14 cellular contexts compared by ENCODE assay signal in genomic region chr10:119761106-119761505, GRCh38. TPM values are rescaled to one million over a fixed set of nuclear protein-coding genes. Genes with fewer than 3 reads are reported as not detected.
DNase-seq lines count a peak whose midpoint lies in the region; TF ChIP-seq lines count a peak whose summit lies in the region.
"Had no signal": no experiment of that assay in that cellular context is flagged by ENCODE, and none has a peak within 500 bp of the region (broad histone marks: within the 10 kb centered on the region; RNA-seq: fewer than 3 reads in every experiment).

No MANE protein-coding gene starts in this region.

- POLR2A ChIA-PET in RWPE1 (lab: Yijun Ruan, JAX; ENCODE audit: low non-redundant PET): no interaction called here

- H3K36me3 ChIP-seq in sigmoid colon: no peaks in the 10 kb centered on the region

- TF ChIP-seq EP300 in sigmoid colon (IDR thresholded peaks at IDR 0.05): peak in 1 of 4 donors; percentile 24

- DNase-seq in AG20443 (ENCODE audit: low spot score) (peak; percentile 65), RWPE1 (ENCODE audit: low spot score) (peak; percentile 55), fibroblast of pulmonary artery (ENCODE audit: low read depth) (peak; percentile 84), sigmoid colon (no peak), cerebellum (ENCODE audit: low spot score) (no peak), posterior vena cava (ENCODE audit: low spot score) (no peak)
- no peak for DNase-seq in NK-92 treated with Interleukin-12 subunit alpha and Interleukin-12 subunit beta, amount 100 ng/mL, for 24 hours (lab: John Stamatoyannopoulos, UW)
- no peak for DNase-seq in activated CD4-positive, alpha-beta T cell treated with anti-CD3 and anti-CD28 coated beads for 1 hour
- DNase-seq: CD8-positive, alpha-beta memory T cell; glutamatergic neuron; NCI-H1436 treated with DMSO at 0.1 percent for 48 hours; stimulated activated CD4-positive, alpha-beta T cell treated with anti-CD3 and anti-CD28 coated beads, Interleukin-12 subunit alpha, Interleukin-12 subunit beta, amount 100 ng/mL, for 4 hours; stimulated activated CD8-positive, alpha-beta memory T cell treated with anti-CD3 and anti-CD28 coated beads, Interleukin-4, amount 100 ng/mL, for 48 hours; T-helper 9 cell had no signal

- CTCF ChIA-PET in RWPE1 (lab: Yijun Ruan, JAX): interaction anchor here (0.7 to 3.2 kb wide), 2 partner anchors 10 to 66 kb away, joined by 3 to 20 read pairs; no protein-coding TSS in a partner anchor

- intact Hi-C loops in sigmoid colon (cut with DNase I) (loop anchor here (5.0 kb wide), 1 partner anchor 56 kb away; no protein-coding TSS in a partner anchor), posterior vena cava (cut with DNase I) (no loop called here)

- no peak for TF ChIP-seq POLR2A in sigmoid colon (IDR thresholded peaks at IDR 0.05)

- H3K27ac ChIP-seq in RWPE1 (no peak overlapping the region), sigmoid colon (peak overlapping the region; percentile 64 to 81 (median 77))

- 79 to 83% methylated on average over 3 of the region's 3 CpGs for WGBS in sigmoid colon, 2 donors

- H3K27me3 ChIP-seq in sigmoid colon: no peaks in the 10 kb centered on the region

- H3K4me1 ChIP-seq in sigmoid colon: peaks cover 0 to 50% (median 45%) of the 10 kb centered on the region in 4 donors

- H3K4me3 ChIP-seq in fibroblast of pulmonary artery (replicated peaks; ENCODE audit: low read depth, low read length) (no peak overlapping the region), sigmoid colon (no peak overlapping the region)

- TF ChIP-seq CTCF in RWPE1 (conservative IDR thresholded peaks at IDR 0.05; ENCODE audit: low read depth) (no peak), fibroblast of pulmonary artery (IDR thresholded peaks at IDR 0.05; ENCODE audit: low read length, missing control alignments) (no peak), sigmoid colon (IDR thresholded peaks at IDR 0.05) (no peak)

- no peaks in the 10 kb centered on the region for H3K9me3 ChIP-seq in sigmoid colon

RNA-seq across cellular contexts. Expression of gene INPP5F, which starts 35.3 kb away (rescaled TPM):
- 10 to 100 TPM; 16.0 to 22.2 (median 19.2) TPM for total RNA-seq in sigmoid colon
- 1 to 10 TPM; 4.4 to 7.7 (median 6.6) TPM for polyA plus RNA-seq in sigmoid colon
- total RNA-seq in cerebellum: 112 TPM
- total RNA-seq in posterior vena cava: 10 to 100 TPM; 10.5 to 21.9 TPM

Comparison
In these comparisons a context has a peak if more than half of its experiments do, and no peak if none do; other contexts are left out.
1. DNase-seq: peak in AG20443 (single experiment), RWPE1 (single experiment) and fibroblast of pulmonary artery (single experiment); none in sigmoid colon (single experiment), cerebellum (single experiment), NK-92 treated with Interleukin-12 subunit alpha and Interleukin-12 subunit beta, amount 100 ng/mL, for 24 hours (single experiment), posterior vena cava (single experiment) and activated CD4-positive, alpha-beta T cell treated with anti-CD3 and anti-CD28 coated beads for 1 hour (single experiment).